Comparison of ENCODE assay signal across 1 cellular context in the genomic region with DNA sequence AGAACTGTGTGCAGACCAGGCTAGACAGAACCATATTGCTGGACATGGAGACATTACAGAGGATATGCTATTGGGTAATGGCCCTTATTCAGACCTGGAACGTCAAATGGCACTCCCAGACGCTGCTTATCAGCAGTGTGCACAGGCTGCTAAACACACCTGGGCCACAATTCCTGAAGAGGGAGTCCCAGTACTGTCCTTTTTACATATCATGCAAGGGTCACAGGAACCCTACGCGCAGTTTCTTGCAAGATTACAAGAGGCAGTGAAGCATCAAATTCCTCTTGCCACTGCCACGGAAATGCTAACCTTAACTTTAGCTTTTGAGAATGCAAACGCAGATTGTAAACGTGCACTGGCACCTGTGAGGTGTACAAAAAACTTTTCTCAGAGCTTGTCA.
TF ChIP-seq lines count a peak whose summit lies in the region.

No MANE protein-coding gene starts in this region.

TF ChIP-seq in K562, 482 proteins besides CTCF, POLR2A, EP300 and RAD21:
- peak; percentile 37 for TF ChIP-seq TCF3 (CRISPR knock-in tag; IDR thresholded peaks at IDR 0.05)
